In genomic region chr5:157142317-157143126, GRCh38 we compare ENCODE assay signal across 1 cellular context.
A peak's percentile ranks its signal among the peaks of the same experiment; 100 is the strongest.
TF ChIP-seq lines count a peak whose summit lies in the region.

MED7 (minus strand) TSS chr5:157142865; CDS start chr5:157139431, 3,434 bp downstream.

TF ChIP-seq in HEK293, 187 proteins besides CTCF, POLR2A, EP300 and RAD21 (continued from another document):
- TF ChIP-seq PATZ1 (tag by site-specific recombination; IDR thresholded peaks at IDR 0.05) (peak; percentile 14; the same call in 1 of the 2 replicates), SP2 (tag by site-specific recombination; IDR thresholded peaks at IDR 0.05) (peak; percentile 96), ZNF623 (tag by site-specific recombination; IDR thresholded peaks at IDR 0.05) (no peak), ZNF768 (tag by site-specific recombination; IDR thresholded peaks at IDR 0.05) (peak; percentile 68; the same call in 1 of the 2 replicates), ZBTB17 (tag by site-specific recombination; IDR thresholded peaks at IDR 0.05) (peak; percentile 77), ZNF843 (tag by site-specific recombination; IDR thresholded peaks at IDR 0.05) (0 out of 2 replicates have a peak, but pooled peaks have one; percentile 31), ZNF660 (tag by site-specific recombination; IDR thresholded peaks at IDR 0.05) (peak; percentile 19; the same call in 1 of the 2 replicates), PRDM1 (tag by site-specific recombination; IDR thresholded peaks at IDR 0.05) (no peak), ZNF202 (tag by site-specific recombination; IDR thresholded peaks at IDR 0.05; ENCODE audit: borderline replicate concordance) (no peak), ZNF555 (tag by site-specific recombination; conservative IDR thresholded peaks at IDR 0.05) (no peak), TRIM28 (IDR thresholded peaks at IDR 0.05; ENCODE audit: borderline replicate concordance, low read length) (no peak), ZNF610 (tag by site-specific recombination; IDR thresholded peaks at IDR 0.05; ENCODE audit: borderline replicate concordance) (0 out of 2 replicates have a peak, but pooled peaks have one; percentile 19), ZNF362 (tag by site-specific recombination; IDR thresholded peaks at IDR 0.05) (peak; percentile 70; the same call in 1 of the 2 replicates), KLF9 (tag by site-specific recombination; IDR thresholded peaks at IDR 0.05; ENCODE audit: low read depth) (peak; percentile 79; the same call in 1 of the 2 replicates), ZNF404 (tag by site-specific recombination; IDR thresholded peaks at IDR 0.05) (no peak), SETDB1 (IDR thresholded peaks at IDR 0.05; ENCODE audit: insufficient read length, low read length) (peak; percentile 57), KLF8 (tag by site-specific recombination; IDR thresholded peaks at IDR 0.05) (peak; percentile 22; the same call in 1 of the 2 replicates), ZNF518A (tag by site-specific recombination; conservative IDR thresholded peaks at IDR 0.05; ENCODE audit: low read depth) (peak; percentile 54; the same call in 1 of the 2 replicates), ZEB2 (tag by site-specific recombination; IDR thresholded peaks at IDR 0.05) (0 out of 2 replicates have a peak, but pooled peaks have one; percentile 18), ZNF580 (tag by site-specific recombination; IDR thresholded peaks at IDR 0.05) (peak; percentile 97), ZNF791 (tag by site-specific recombination; IDR thresholded peaks at IDR 0.05) (no peak), WT1 (tag by site-specific recombination; IDR thresholded peaks at IDR 0.05) (0 out of 2 replicates have a peak, but pooled peaks have one; percentile 9), ZNF341 (tag by site-specific recombination; IDR thresholded peaks at IDR 0.05; ENCODE audit: low read depth) (no peak; the same call in 1 of the 2 replicates), ZBTB8A (tag by site-specific recombination; IDR thresholded peaks at IDR 0.05) (0 out of 2 replicates have a peak, but pooled peaks have one; percentile 6), ZFP3 (tag by site-specific recombination; IDR thresholded peaks at IDR 0.05; ENCODE audit: low read depth) (no peak), SP3 (tag by site-specific recombination; IDR thresholded peaks at IDR 0.05) (peak; percentile 89), ZNF2 (tag by site-specific recombination; IDR thresholded peaks at IDR 0.05) (0 out of 2 replicates have a peak, but pooled peaks have one; percentile 28), EGR2 (tag by site-specific recombination; IDR thresholded peaks at IDR 0.05; ENCODE audit: low read depth) (peak; percentile 48), SCRT2 (tag by site-specific recombination; IDR thresholded peaks at IDR 0.05) (peak; percentile 77), ZBTB26 (tag by site-specific recombination; optimal IDR thresholded peaks at IDR 0.05) (peak; percentile 19), ZBTB11 (tag by site-specific recombination; conservative IDR thresholded peaks at IDR 0.05; ENCODE audit: low read depth) (peak; percentile 71)
TF ChIP-seq in HEK293: peak in this region for 31.
